In genomic region chr12:67263416-67263960, GRCh38 we compare ENCODE assay signal across 24 cellular contexts.
"Had no signal": no experiment of that assay in that cellular context is flagged by ENCODE, and none has a peak within 500 bp of the region (broad histone marks: within the 10 kb centered on the region; RNA-seq: fewer than 3 reads in every experiment).

No MANE protein-coding gene starts in this region.

- H3K27me3 ChIP-seq: ascending aorta, body of pancreas had no signal

- H3K9me3 Mint-ChIP-seq: activated CD4-positive, alpha-beta T cell treated with anti-CD3 and anti-CD28 coated beads, Interleukin-2, amount 10 ng/mL, durations not matched to agents 7 days and 5 days; activated naive CD8-positive, alpha-beta T cell treated with anti-CD3 and anti-CD28 coated beads, Interleukin-2, amount 50 U/mL, for 24 hours; activated T-cell treated with anti-CD3 and anti-CD28 coated beads, Interleukin-2, amount 50 U/mL, for 4 hours; T-cell had no signal

- H3K27me3 Mint-ChIP-seq: activated CD4-positive, alpha-beta memory T cell treated with anti-CD3 and anti-CD28 coated beads for 36 hours; activated CD4-positive, alpha-beta T cell treated with anti-CD3 and anti-CD28 coated beads, Interleukin-2, amount 10 ng/mL, durations not matched to agents 7 days and 5 days; activated naive CD8-positive, alpha-beta T cell treated with anti-CD3 and anti-CD28 coated beads, Interleukin-2, amount 50 U/mL, for 24 hours; T-cell had no signal

- H3K27ac Mint-ChIP-seq: activated CD4-positive, alpha-beta memory T cell treated with anti-CD3 and anti-CD28 coated beads for 36 hours; activated CD4-positive, alpha-beta T cell treated with anti-CD3 and anti-CD28 coated beads, Interleukin-2, amount 10 ng/mL, durations not matched to agents 7 days and 5 days; activated naive CD4-positive, alpha-beta T cell treated with anti-CD3 and anti-CD28 coated beads, Interleukin-2, amount 50 U/mL, for 72 hours; activated naive CD8-positive, alpha-beta T cell treated with anti-CD3 and anti-CD28 coated beads, Interleukin-2, amount 50 U/mL, for 24 hours; T-cell had no signal

- H3K27ac ChIP-seq: ascending aorta, body of pancreas, VCaP had no signal

- H3K9me3 ChIP-seq: ascending aorta, body of pancreas had no signal

- DNase-seq: activated CD4-positive, alpha-beta memory T cell treated with anti-CD3 and anti-CD28 coated beads for 36 hours; activated CD4-positive, alpha-beta T cell treated with anti-CD3 and anti-CD28 coated beads, Interleukin-2, amount 10 ng/mL, durations not matched to agents 7 days and 5 days; activated CD4-positive, CD25-positive, alpha-beta regulatory T cell; activated CD8-positive, alpha-beta memory T cell treated with anti-CD3 and anti-CD28 coated beads for 24 hours; activated effector memory CD4-positive, alpha-beta T cell treated with anti-CD3 and anti-CD28 coated beads, Interleukin-2, amount 50 U/mL, for 16 hours; activated naive CD4-positive, alpha-beta T cell treated with Interleukin-2 at 50 U/mL for 16 hours; activated naive CD8-positive, alpha-beta T cell treated with anti-CD3 and anti-CD28 coated beads, Interleukin-2, amount 50 U/mL, for 24 hours; activated T-cell treated with anti-CD3 and anti-CD28 coated beads, Interleukin-2, amount 50 U/mL, for 4 hours; amniotic stem cell; body of pancreas; central memory CD4-positive, alpha-beta T cell; Kasumi-1; KBM-7; NCI-H1930; NCI-H2107; NCI-H2227 treated with DMSO at 0.1 percent for 48 hours; NCI-H446 treated with DMSO at 0.1 percent for 48 hours; NCI-H524 treated with DMSO at 0.1 percent for 48 hours; NCI-H82; SIG-M5; T-cell had no signal

- H3K36me3 Mint-ChIP-seq: activated CD4-positive, alpha-beta memory T cell treated with anti-CD3 and anti-CD28 coated beads for 36 hours; T-cell had no signal

- H3K36me3 ChIP-seq: ascending aorta had no signal

- H3K4me3 ChIP-seq: ascending aorta, body of pancreas had no signal

- H3K4me3 Mint-ChIP-seq: activated CD4-positive, alpha-beta memory T cell treated with anti-CD3 and anti-CD28 coated beads for 36 hours; activated CD4-positive, alpha-beta T cell treated with anti-CD3 and anti-CD28 coated beads, Interleukin-2, amount 10 ng/mL, durations not matched to agents 7 days and 5 days; activated naive CD8-positive, alpha-beta T cell treated with anti-CD3 and anti-CD28 coated beads, Interleukin-2, amount 50 U/mL, for 24 hours; activated T-cell treated with anti-CD3 and anti-CD28 coated beads, Interleukin-2, amount 50 U/mL, for 4 hours; T-cell had no signal
